8 cellular contexts compared by ENCODE assay signal in genomic region chr4:139084425-139085093, GRCh38.
A peak's percentile ranks its signal among the peaks of the same experiment; 100 is the strongest.
DNase-seq lines count a peak whose midpoint lies in the region; ATAC-seq and TF ChIP-seq lines count a peak whose summit lies in the region.

No MANE protein-coding gene starts in this region.

- H4K20me1 ChIP-seq in GM23338 (replicated peaks; ENCODE audit: insufficient read depth): peaks cover 19% of the 10 kb centered on the region
- H4K20me1 ChIP-seq in smooth muscle cell (ENCODE audit: low read depth): peaks cover 28% of the 10 kb centered on the region

- under 1% methylated on average over 31 of the region's 32 CpGs for WGBS in smooth muscle cell (ENCODE audit: low lambda C conversion rate)

- H3K4me3 Mint-ChIP-seq in GM23338 (peak overlapping the region; percentile 100), activated B cell treated with CpG ODN at 0.5 μM for 24 hours (peak overlapping the region; percentile 99)

- H3F3A ChIP-seq in GM23338 (replicated peaks; ENCODE audit: low read depth): peaks cover 3% of the 10 kb centered on the region
- H3F3A ChIP-seq in smooth muscle cell (ENCODE audit: low read depth): peaks cover 18% of the 10 kb centered on the region

- CTCF ChIA-PET in activated B cell treated with CpG ODN at 0.5 μM for 24 hours (lab: Charles Lee): interaction anchor here (0.9 to 2.6 kb wide), 4 partner anchors 14 to 213 kb away, joined by 3 to 12 read pairs (median 4); no protein-coding TSS in a partner anchor

- H3K4me2 ChIP-seq in GM23338: peak overlapping the region; percentile 76
- peak overlapping the region; percentile 98 for H3K4me2 ChIP-seq in smooth muscle cell

- intact Hi-C loops in activated B cell treated with CpG ODN at 0.5 μM for 24 hours (cut with micrococcal nuclease) (loop anchor here (1.0 to 5.0 kb wide), 2 partner anchors 211 to 1068 kb away; partner anchors contain the start of gene MAML3), left colon (cut with DNase I, micrococcal nuclease) (loop anchor here (10.0 kb wide), 2 partner anchors 90 to 210 kb away; partner anchors contain the start of gene ELF2 (in 1 of the 2))

- H3K4me1 ChIP-seq in BE2C (no peaks in the 10 kb centered on the region), GM23338 (ENCODE audit: insufficient read depth) (peaks cover 15% of the 10 kb centered on the region; the same call in 1 of the 2 replicates), smooth muscle cell (ENCODE audit: low read depth) (peaks cover 13% of the 10 kb centered on the region)

- H3K4me1 Mint-ChIP-seq in GM23338 (peaks cover 21% of the 10 kb centered on the region; the same call in 2 of the 3 replicates), activated B cell treated with CpG ODN at 0.5 μM for 24 hours (peaks cover 34% of the 10 kb centered on the region)

- H3K9me3 ChIP-seq in BE2C (no peaks in the 10 kb centered on the region), smooth muscle cell (replicated peaks; ENCODE audit: low read depth) (no peaks in the 10 kb centered on the region)

- POLR2A ChIA-PET in activated B cell treated with CpG ODN at 0.5 μM for 24 hours (lab: Charles Lee): interaction anchor here (0.8 to 3.2 kb wide), 7 partner anchors 8 to 369 kb away, joined by 6 to 37 read pairs (median 11); partner anchors contain the start of genes ELF2, NAA15, NDUFC1 and NOCT

- H3K9me2 ChIP-seq in GM23338 (ENCODE audit: insufficient read depth): no peaks in the 10 kb centered on the region

- ATAC-seq in GM23338 (no peak), activated B cell treated with CpG ODN at 0.5 μM for 24 hours (ENCODE audit: low read depth) (no peak), GM19395 (IDR thresholded peaks at IDR 0.05; ENCODE audit: unreplicated experiment) (no peak), omental fat pad (ENCODE audit: low FRiP score) (no peak), left colon (no peak)

- no peaks in the 10 kb centered on the region; the same call in 1 of the 3 replicates for H3K9me3 Mint-ChIP-seq in GM23338
- no peaks in the 10 kb centered on the region for H3K9me3 Mint-ChIP-seq in activated B cell treated with CpG ODN at 0.5 μM for 24 hours

- peak overlapping the region; percentile 54 for H3K9ac ChIP-seq in smooth muscle cell (ENCODE audit: low read depth)

- H3K79me2 ChIP-seq in GM23338 (replicated peaks; ENCODE audit: insufficient read depth) (peaks cover 36% of the 10 kb centered on the region), smooth muscle cell (ENCODE audit: low read depth) (peaks cover 32% of the 10 kb centered on the region)

- TF ChIP-seq CTCF in BE2C (IDR thresholded peaks at IDR 0.05; ENCODE audit: low read depth, low read length) (no peak), GM23338 (conservative IDR thresholded peaks at IDR 0.05; ENCODE audit: low read depth in 2 of 2) (no peak), activated B cell treated with CpG ODN at 0.5 μM for 24 hours (IDR thresholded peaks at IDR 0.05) (no peak), smooth muscle cell (IDR thresholded peaks at IDR 0.05; ENCODE audit: borderline replicate concordance, insufficient read depth, poor library complexity, severe bottlenecking) (no peak), omental fat pad (IDR thresholded peaks at IDR 0.05) (no peak)

- H3K27ac ChIP-seq in GM23338 (ENCODE audit: low read depth): peak overlapping the region; percentile 97
- peak overlapping the region; percentile 91 for H3K27ac ChIP-seq in smooth muscle cell (ENCODE audit: low read depth)

- DNase-seq in BE2C (no peak), GM23338 (ENCODE audit: low spot score) (no peak), activated B cell treated with CpG ODN at 0.5 μM for 24 hours (no peak), smooth muscle cell (lab: John Stamatoyannopoulos, UW; ENCODE audit: unreplicated experiment) (no peak), omental fat pad (ENCODE audit: low spot score) (no peak), left colon (no peak)

- H2AFZ ChIP-seq in GM23338 (peak overlapping the region; percentile 24; the same call in 1 of the 2 replicates), smooth muscle cell (ENCODE audit: low read depth) (peak overlapping the region; percentile 56)

- H3K36me3 Mint-ChIP-seq in GM23338 (ENCODE audit: low read depth) (no peaks in the 10 kb centered on the region; the same call in 1 of the 3 replicates), activated B cell treated with CpG ODN at 0.5 μM for 24 hours (ENCODE audit: low read depth) (peaks cover 26% of the 10 kb centered on the region)

- no peaks in the 10 kb centered on the region for H3K36me3 ChIP-seq in BE2C
- H3K36me3 ChIP-seq in GM23338 (ENCODE audit: insufficient read depth): no peaks in the 10 kb centered on the region
- no peaks in the 10 kb centered on the region for H3K36me3 ChIP-seq in smooth muscle cell (ENCODE audit: low read depth)

- H3K27me3 Mint-ChIP-seq in GM23338 (ENCODE audit: insufficient read depth, low read depth, poor library complexity) (peaks cover 9% of the 10 kb centered on the region), activated B cell treated with CpG ODN at 0.5 μM for 24 hours (no peaks in the 10 kb centered on the region)

- H3K4me3 ChIP-seq in BE2C (ENCODE audit: low read depth, low read length) (peak overlapping the region; percentile 90), GM23338 (peak overlapping the region; percentile 89), iPS-11a (ENCODE audit: low read depth, low read length) (peak overlapping the region; percentile 95), smooth muscle cell (peak overlapping the region; percentile 75)

- H3K27me3 ChIP-seq in BE2C (no peaks in the 10 kb centered on the region), GM23338 (ENCODE audit: insufficient read depth) (no peaks in the 10 kb centered on the region), smooth muscle cell (ENCODE audit: low read depth) (no peaks in the 10 kb centered on the region)

- H3K27ac Mint-ChIP-seq in GM23338 (peak overlapping the region; percentile 95), activated B cell treated with CpG ODN at 0.5 μM for 24 hours (peak overlapping the region; percentile 99)

TF ChIP-seq in GM23338, 12 proteins besides CTCF, POLR2A, EP300 and RAD21:
- TF ChIP-seq ETS1 (IDR thresholded peaks at IDR 0.05): no peak
- no peak for TF ChIP-seq EZH2phosphoT487 (IDR thresholded peaks at IDR 0.05; ENCODE audit: unreplicated experiment)
- TF ChIP-seq ZNF114 (CRISPR knock-in tag; IDR thresholded peaks at IDR 0.05): no peak
- TF ChIP-seq CREB1 (CRISPR knock-in tag; IDR thresholded peaks at IDR 0.05; ENCODE audit: low read depth): no peak
- no peak for TF ChIP-seq ZNF331 (CRISPR knock-in tag; IDR thresholded peaks at IDR 0.05; ENCODE audit: low read depth)
- no peak for TF ChIP-seq JUNB (IDR thresholded peaks at IDR 0.05; ENCODE audit: unreplicated experiment)
- TF ChIP-seq REST (IDR thresholded peaks at IDR 0.05; ENCODE audit: unreplicated experiment): no peak
- TF ChIP-seq POLR2AphosphoS5 (IDR thresholded peaks at IDR 0.05; ENCODE audit: low read depth): peak; percentile 15
